8 cellular contexts compared by ENCODE assay signal in genomic region chr19:49876422-49877019, GRCh38. TPM values are rescaled to one million over a fixed set of nuclear protein-coding genes. Genes with fewer than 3 reads are reported as not detected.
A peak's percentile ranks its signal among the peaks of the same experiment; 100 is the strongest.
DNase-seq lines count a peak whose midpoint lies in the region; TF ChIP-seq lines count a peak whose summit lies in the region.

No MANE protein-coding gene starts in this region.

- no peak for TF ChIP-seq CTCF in neural crest cell (conservative IDR thresholded peaks at IDR 0.05)

- peak overlapping the region; percentile 100 for H3K4me3 ChIP-seq in stomach smooth muscle (ENCODE audit: low read length in 2 of 2)

- intact Hi-C loops in activated T-helper 2 cell treated with anti-CD3 and anti-CD28 coated beads, Interferon-gamma antibody, Interleukin-2, Interleukin-4, amounts not matched to agents 10 μg/mL and 5 μg/mL and 100 μg/mL, durations not matched to agents 14 hours and 24 hours and 36 hours (cut with micrococcal nuclease) = loop anchor here (1.0 to 2.0 kb wide), 10 partner anchors 7 to 380 kb away; partner anchors contain the start of genes ATF5, FUZ, NUP62 and PRR12

- H3K27ac ChIP-seq in stomach smooth muscle (ENCODE audit: low read length) = peak overlapping the region; percentile 100

- peaks cover 35% of the 10 kb centered on the region for H3K4me1 ChIP-seq in stomach smooth muscle (ENCODE audit: control insufficient read depth, insufficient read depth, low read length)

- no peaks in the 10 kb centered on the region for H3K27me3 Mint-ChIP-seq in activated T-helper 2 cell treated with anti-CD3 and anti-CD28 coated beads, Interferon-gamma antibody, Interleukin-2, Interleukin-4, amounts not matched to agents 10 μg/mL and 5 μg/mL and 100 μg/mL, durations not matched to agents 14 hours and 24 hours and 36 hours (ENCODE audit: low read depth)
- H3K27me3 Mint-ChIP-seq in neural crest cell (ENCODE audit: low read depth) = no peaks in the 10 kb centered on the region

- DNase-seq in EH (ENCODE audit: low read depth) (peak; percentile 99), GOT3 (lab: John Stamatoyannopoulos, UW) (peak; percentile 90), LoVo (ENCODE audit: low spot score) (peak; percentile 99), RPMI8226 (peak; percentile 98), fibroblast of the conjunctiva (ENCODE audit: low read depth) (peak; percentile 99), neural crest cell (ENCODE audit: low read depth, low spot score) (peak; percentile 92)
- peak; percentile 97 for DNase-seq in activated T-helper 2 cell treated with anti-CD3 and anti-CD28 coated beads, Interferon-gamma antibody, Interleukin-2, Interleukin-4, amounts not matched to agents 10 μg/mL and 5 μg/mL and 100 μg/mL, durations not matched to agents 14 hours and 24 hours and 36 hours (ENCODE audit: low spot score)

- no peak overlapping the region for H3K4me3 Mint-ChIP-seq in activated T-helper 2 cell treated with anti-CD3 and anti-CD28 coated beads, Interferon-gamma antibody, Interleukin-2, Interleukin-4, amounts not matched to agents 10 μg/mL and 5 μg/mL and 100 μg/mL, durations not matched to agents 14 hours and 24 hours and 36 hours (ENCODE audit: low read depth)
- no peak overlapping the region for H3K4me3 Mint-ChIP-seq in neural crest cell

- no peaks in the 10 kb centered on the region for H3K9me3 ChIP-seq in stomach smooth muscle (ENCODE audit: control insufficient read depth in 2 of 2, low read length in 2 of 2)

- peaks cover 21 to 31% of the 10 kb centered on the region in 2 donors for H3K36me3 ChIP-seq in stomach smooth muscle (ENCODE audit: control insufficient read depth in 2 of 2, insufficient read depth in 2 of 2, low read length in 2 of 2)

- H3K4me1 Mint-ChIP-seq in activated T-helper 2 cell treated with anti-CD3 and anti-CD28 coated beads, Interferon-gamma antibody, Interleukin-2, Interleukin-4, amounts not matched to agents 10 μg/mL and 5 μg/mL and 100 μg/mL, durations not matched to agents 14 hours and 24 hours and 36 hours (ENCODE audit: low read depth) = peaks cover 28% of the 10 kb centered on the region
- peaks cover 25% of the 10 kb centered on the region for H3K4me1 Mint-ChIP-seq in neural crest cell

- no peak overlapping the region for H3K27ac Mint-ChIP-seq in activated T-helper 2 cell treated with anti-CD3 and anti-CD28 coated beads, Interferon-gamma antibody, Interleukin-2, Interleukin-4, amounts not matched to agents 10 μg/mL and 5 μg/mL and 100 μg/mL, durations not matched to agents 14 hours and 24 hours and 36 hours
- no peak overlapping the region for H3K27ac Mint-ChIP-seq in neural crest cell (ENCODE audit: unreplicated experiment)

- H3K36me3 Mint-ChIP-seq in activated T-helper 2 cell treated with anti-CD3 and anti-CD28 coated beads, Interferon-gamma antibody, Interleukin-2, Interleukin-4, amounts not matched to agents 10 μg/mL and 5 μg/mL and 100 μg/mL, durations not matched to agents 14 hours and 24 hours and 36 hours (ENCODE audit: low read depth) = peaks cover 35% of the 10 kb centered on the region
- H3K36me3 Mint-ChIP-seq in neural crest cell (ENCODE audit: low read depth) = peaks cover 1% of the 10 kb centered on the region

- no peaks in the 10 kb centered on the region for H3K27me3 ChIP-seq in stomach smooth muscle (ENCODE audit: control insufficient read depth in 1 of 2, insufficient read depth in 2 of 2, low read length in 2 of 2)

- H3K9ac ChIP-seq in stomach smooth muscle (ENCODE audit: low read length in 2 of 2) = peak overlapping the region; percentile 100

- H3K9me3 Mint-ChIP-seq in activated T-helper 2 cell treated with anti-CD3 and anti-CD28 coated beads, Interferon-gamma antibody, Interleukin-2, Interleukin-4, amounts not matched to agents 10 μg/mL and 5 μg/mL and 100 μg/mL, durations not matched to agents 14 hours and 24 hours and 36 hours = no peaks in the 10 kb centered on the region
- no peaks in the 10 kb centered on the region for H3K9me3 Mint-ChIP-seq in neural crest cell

RNA-seq across cellular contexts. Expression of gene AKT1S1, which starts 0.6 kb away (rescaled TPM):
- total RNA-seq in activated T-helper 2 cell treated with anti-CD3 and anti-CD28 coated beads, Interferon-gamma antibody, Interleukin-2, Interleukin-4, amounts not matched to agents 10 μg/mL and 5 μg/mL and 100 μg/mL, durations not matched to agents 14 hours and 24 hours and 36 hours = 26.6 and 29.7 TPM in 2 replicates
- 38.6 and 39.6 TPM in 2 replicates for total RNA-seq in neural crest cell

RNA-seq across cellular contexts. Expression of gene TBC1D17, which starts 1.0 kb away (rescaled TPM):
- 40.0 and 42.3 TPM in 2 replicates for total RNA-seq in activated T-helper 2 cell treated with anti-CD3 and anti-CD28 coated beads, Interferon-gamma antibody, Interleukin-2, Interleukin-4, amounts not matched to agents 10 μg/mL and 5 μg/mL and 100 μg/mL, durations not matched to agents 14 hours and 24 hours and 36 hours
- total RNA-seq in neural crest cell = 30.5 and 34.5 TPM in 2 replicates

RNA-seq across cellular contexts. Expression of gene PNKP, which starts 9.1 kb away (rescaled TPM):
- total RNA-seq in activated T-helper 2 cell treated with anti-CD3 and anti-CD28 coated beads, Interferon-gamma antibody, Interleukin-2, Interleukin-4, amounts not matched to agents 10 μg/mL and 5 μg/mL and 100 μg/mL, durations not matched to agents 14 hours and 24 hours and 36 hours = 111 and 117 TPM in 2 replicates
- total RNA-seq in neural crest cell = 131 and 135 TPM in 2 replicates

RNA-seq across cellular contexts. Expression of gene IL4I1, which starts 20.2 kb away (rescaled TPM):
- 42.3 and 42.4 TPM in 2 replicates for total RNA-seq in activated T-helper 2 cell treated with anti-CD3 and anti-CD28 coated beads, Interferon-gamma antibody, Interleukin-2, Interleukin-4, amounts not matched to agents 10 μg/mL and 5 μg/mL and 100 μg/mL, durations not matched to agents 14 hours and 24 hours and 36 hours
- total RNA-seq in neural crest cell = 0.12 and 0.41 TPM in 2 replicates

RNA-seq across cellular contexts. Expression of gene PTOV1, which starts 25.6 kb away (rescaled TPM):
- total RNA-seq in activated T-helper 2 cell treated with anti-CD3 and anti-CD28 coated beads, Interferon-gamma antibody, Interleukin-2, Interleukin-4, amounts not matched to agents 10 μg/mL and 5 μg/mL and 100 μg/mL, durations not matched to agents 14 hours and 24 hours and 36 hours = 127 and 134 TPM in 2 replicates
- total RNA-seq in neural crest cell = 453 and 466 TPM in 2 replicates

Comparison
In these comparisons a context has a peak if more than half of its experiments do, and no peak if none do; other contexts are left out.
1. Peak in every context shown above with its lines: DNase-seq, H3K4me3 ChIP-seq and H3K27ac ChIP-seq.